ENCODE assay signal across 8 cellular contexts in genomic region chr20:31514154-31515071, GRCh38. TPM values are rescaled to one million over a fixed set of nuclear protein-coding genes. Genes with fewer than 3 reads are reported as not detected.
DNase-seq lines count a peak whose midpoint lies in the region; ATAC-seq and TF ChIP-seq lines count a peak whose summit lies in the region.

Gene HM13 (plus strand): TSS chr20:31514442. CDS start chr20:31514552, 110 bp downstream.

- peak within 1 kb of the TSS; percentile 86 for H4K91ac ChIP-seq in IMR-90 (ENCODE audit: insufficient read depth, low read depth, low read length)

- H3K27ac ChIP-seq in IMR-90 (ENCODE audit: insufficient read depth, low read length) (peak within 1 kb of the TSS; percentile 92), muscle layer of duodenum (ENCODE audit: low read length) (peak within 1 kb of the TSS; percentile 86)

- dilution Hi-C loops in IMR-90 (cut with HindIII; ENCODE audit: low sequenced_read_pairs, unreplicated experiment), result no loop called here

- DNase-seq in DMS153 (lab: John Stamatoyannopoulos, UW) (peak; percentile 87), IMR-90 (peak; percentile 94), OCI-M2 (lab: John Stamatoyannopoulos, UW; ENCODE audit: unreplicated experiment) (peak; percentile 73)
- peak; percentile 92 for DNase-seq in activated T-cell treated with anti-CD3 and anti-CD28 coated beads, Interleukin-2, amount 50 U/mL, for 24 hours
- peak; percentile 80 to 84 for DNase-seq in stimulated activated CD8-positive, alpha-beta memory T cell treated with anti-CD3 and anti-CD28 coated beads, Interleukin-7, amount 100 ng/mL, for 4 hours (ENCODE audit: low read depth in 2 of 2)

- H3K9me3 ChIP-seq in IMR-90 (ENCODE audit: control insufficient read depth, insufficient read depth, low read length) (no peaks in the 10 kb centered on the region), muscle layer of duodenum (ENCODE audit: control insufficient read depth in 1 of 2, low read length in 2 of 2) (no peaks in the 10 kb centered on the region)

- BruUV-seq in IMR-90 (replicated peaks; lab: Mats Ljungman, UMichigan), result no TSS peak

- H3K79me1 ChIP-seq in IMR-90 (ENCODE audit: low read depth in 1 of 2, low read length in 2 of 2), result peaks cover 13 to 44% of the 10 kb centered on the region in 2 experiments

- no peak within 1 kb of the TSS for H2BK20ac ChIP-seq in IMR-90 (ENCODE audit: low read depth, low read length)

- peaks cover 38% of the 10 kb centered on the region for H4K20me1 ChIP-seq in IMR-90 (ENCODE audit: insufficient read depth, low read length)

- peak within 1 kb of the TSS; percentile 100 for H2AFZ ChIP-seq in IMR-90 (replicated peaks; ENCODE audit: low read length, poor library complexity)

- H3K9ac ChIP-seq in IMR-90 (ENCODE audit: low read depth, low read length), result peak within 1 kb of the TSS; percentile 90

- intact Hi-C loops in IMR-90 (cut with micrococcal nuclease), result loop anchor here (1.0 kb wide), 1 partner anchor 99 kb away; no protein-coding TSS in a partner anchor

- peak; percentile 99 for TF ChIP-seq CTCF in IMR-90 (conservative IDR thresholded peaks at IDR 0.05; ENCODE audit: low read depth, low read length)

- H3K4me1 Mint-ChIP-seq in activated T-cell treated with anti-CD3 and anti-CD28 coated beads, Interleukin-2, amount 50 U/mL, for 24 hours (ENCODE audit: low read depth), result peaks cover 11% of the 10 kb centered on the region

- H3K18ac ChIP-seq in IMR-90 (ENCODE audit: low read depth, low read length), result 0 out of 2 replicates have a peak within 1 kb of the TSS, but pooled peaks have one; percentile 15

- peak within 1 kb of the TSS; percentile 84 for H2BK5ac ChIP-seq in IMR-90 (ENCODE audit: low read depth, low read length, poor library complexity, severe bottlenecking)

- peaks cover 8% of the 10 kb centered on the region for H3K36me3 ChIP-seq in IMR-90 (ENCODE audit: control insufficient read depth, insufficient read depth, low read length)
- no peaks in the 10 kb centered on the region for H3K36me3 ChIP-seq in muscle layer of duodenum (ENCODE audit: control insufficient read depth in 1 of 2, insufficient read depth in 2 of 2, low read length in 2 of 2)

- H2AK5ac ChIP-seq in IMR-90 (ENCODE audit: low read depth, low read length), result peak within 1 kb of the TSS; percentile 83

- peak; percentile 90 for TF ChIP-seq POLR2A in IMR-90 (IDR thresholded peaks at IDR 0.05; ENCODE audit: low read depth, low read length)

- H3K4me3 Mint-ChIP-seq in activated T-cell treated with anti-CD3 and anti-CD28 coated beads, Interleukin-2, amount 50 U/mL, for 24 hours, result no peak within 1 kb of the TSS

- H2BK120ac ChIP-seq in IMR-90 (ENCODE audit: low read depth, low read length), result peak within 1 kb of the TSS; percentile 66

- H3K27me3 ChIP-seq in IMR-90 (ENCODE audit: control insufficient read depth, insufficient read depth, low read length) (no peaks in the 10 kb centered on the region), muscle layer of duodenum (ENCODE audit: low read depth, low read length) (no peaks in the 10 kb centered on the region)

- POLR2A ChIA-PET in IMR-90 (lab: Charles Lee; ENCODE audit: unreplicated experiment), result no interaction called here

- no peaks in the 10 kb centered on the region for H3K9me3 Mint-ChIP-seq in activated T-cell treated with anti-CD3 and anti-CD28 coated beads, Interleukin-2, amount 50 U/mL, for 24 hours

- H3K56ac ChIP-seq in IMR-90 (ENCODE audit: extremely low read depth, insufficient read depth, low read length), result peak within 1 kb of the TSS; percentile 79

- H3K4me2 ChIP-seq in IMR-90 (ENCODE audit: low read depth, low read length), result peak within 1 kb of the TSS; percentile 97

- in situ Hi-C loops in IMR-90 (cut with MboI; ENCODE audit: low sequenced_read_pairs), result no loop called here

- H3K4me1 ChIP-seq in IMR-90 (ENCODE audit: control insufficient read depth, insufficient read depth, low read length) (peaks cover 19% of the 10 kb centered on the region), muscle layer of duodenum (ENCODE audit: control insufficient read depth in 1 of 2, insufficient read depth in 2 of 2, low read length in 2 of 2) (peaks cover 22 to 31% of the 10 kb centered on the region in 2 donors)

- peak within 1 kb of the TSS; percentile 98 for H2AK9ac ChIP-seq in IMR-90 (replicated peaks; ENCODE audit: low read depth, low read length, poor library complexity)

- H3K23ac ChIP-seq in IMR-90 (ENCODE audit: low read depth, low read length), result peak within 1 kb of the TSS; percentile 94

- no peak within 1 kb of the TSS for H2BK15ac ChIP-seq in IMR-90 (ENCODE audit: low read depth, low read length)

- H4K8ac ChIP-seq in IMR-90 (ENCODE audit: low read depth in 2 of 2, low read length in 2 of 2), result peak within 1 kb of the TSS; percentile 34 to 89; a peak in 3 of 4 replicates

- peak within 1 kb of the TSS; percentile 93 for H3K4ac ChIP-seq in IMR-90 (ENCODE audit: low read depth, low read length)

- H4K5ac ChIP-seq in IMR-90 (ENCODE audit: low read depth, low read length), result peak within 1 kb of the TSS; percentile 46

- H3K4me3 ChIP-seq in IMR-90 (ENCODE audit: insufficient read depth, low read depth, low read length), result peak within 1 kb of the TSS; percentile 84
- peak within 1 kb of the TSS; percentile 90 to 97 for H3K4me3 ChIP-seq in muscle layer of duodenum (ENCODE audit: low read depth in 1 of 2, low read length in 2 of 2)

- peaks cover 7% of the 10 kb centered on the region for H3K36me3 Mint-ChIP-seq in activated T-cell treated with anti-CD3 and anti-CD28 coated beads, Interleukin-2, amount 50 U/mL, for 24 hours (ENCODE audit: low read depth)

- H3K27ac Mint-ChIP-seq in activated T-cell treated with anti-CD3 and anti-CD28 coated beads, Interleukin-2, amount 50 U/mL, for 24 hours, result peak within 1 kb of the TSS; percentile 72

- CTCF ChIA-PET in IMR-90 (lab: Yijun Ruan, JAX), result interaction anchor here (0.6 kb wide), 2 partner anchors 33 to 56 kb away, joined by 3 to 5 read pairs; a partner anchor contains a TSS

- peak within 1 kb of the TSS; percentile 96 for H3K14ac ChIP-seq in IMR-90 (replicated peaks; ENCODE audit: low read depth, low read length)

- no peaks in the 10 kb centered on the region for H3K27me3 Mint-ChIP-seq in activated T-cell treated with anti-CD3 and anti-CD28 coated beads, Interleukin-2, amount 50 U/mL, for 24 hours

- ATAC-seq in GM21526 (IDR thresholded peaks at IDR 0.05; ENCODE audit: low FRiP score, unreplicated experiment) (peak; percentile 82), IMR-90 (ENCODE audit: low read depth) (peak; percentile 81), esophagus mucosa (peak; percentile 94)

- H3K9me1 ChIP-seq in IMR-90 (ENCODE audit: insufficient read depth, low read length), result peaks cover 28% of the 10 kb centered on the region

- TF ChIP-seq RAD21 in IMR-90 (IDR thresholded peaks at IDR 0.05; ENCODE audit: low read length), result no peak

- WGBS in IMR-90 (ENCODE audit: extremely low coverage in 2 of 2, insufficient read length in 1 of 2), 2 experiments, result 1% methylated on average over 34 of the region's 86 CpGs; no CpG with 5 or more reads in 1 of the 2 experiments

TF ChIP-seq in IMR-90, 13 proteins besides CTCF, POLR2A, EP300 and RAD21:
- peak; percentile 94 for TF ChIP-seq MXI1 (IDR thresholded peaks at IDR 0.05; ENCODE audit: borderline replicate concordance, low read depth, low read length)
- TF ChIP-seq BHLHE40 (IDR thresholded peaks at IDR 0.05; ENCODE audit: low read depth, low read length), result peak; percentile 72
- 0 out of 2 replicates have a peak, but pooled peaks have one; percentile 23 for TF ChIP-seq USF2 (IDR thresholded peaks at IDR 0.05; ENCODE audit: low read depth, low read length)
- TF ChIP-seq CHD1 (IDR thresholded peaks at IDR 0.05; ENCODE audit: low read depth, low read length), result no peak
- TF ChIP-seq RFX5 (IDR thresholded peaks at IDR 0.05; ENCODE audit: low read depth, low read length), result 0 out of 2 replicates have a peak, but pooled peaks have one; percentile 6
- TF ChIP-seq ELK1 (IDR thresholded peaks at IDR 0.05; ENCODE audit: borderline replicate concordance, low read depth, low read length), result no peak
- no peak for TF ChIP-seq RCOR1 (IDR thresholded peaks at IDR 0.05; ENCODE audit: insufficient replicate concordance, low read length)
- no peak for TF ChIP-seq FOS (IDR thresholded peaks at IDR 0.05; ENCODE audit: low read depth, low read length)
- TF ChIP-seq CEBPB (IDR thresholded peaks at IDR 0.05; ENCODE audit: low read depth, low read length), result no peak
- TF ChIP-seq MAFK (IDR thresholded peaks at IDR 0.05; ENCODE audit: low read depth, low read length), result no peak
- TF ChIP-seq NFE2L2 (IDR thresholded peaks at IDR 0.05; ENCODE audit: low read depth, low read length), result no peak
- TF ChIP-seq SMC3 (IDR thresholded peaks at IDR 0.05; ENCODE audit: low read depth, low read length), result peak; percentile 35
- peak; percentile 87; the same call in 1 of the 2 replicates for TF ChIP-seq MAZ (IDR thresholded peaks at IDR 0.05; ENCODE audit: borderline replicate concordance, low read depth, low read length)

RNA-seq across cellular contexts. Expression of gene HM13, which starts in this region (rescaled TPM):
- total RNA-seq in IMR-90 (2012; rRNA removed) (46.7 and 53.2 TPM in 2 replicates), esophagus mucosa (232 TPM)
- polyA plus RNA-seq in IMR-90 (2012; rRNA removed), result 203 and 207 TPM in 2 replicates
- 159 and 176 TPM in 2 replicates for polyA plus RNA-seq in IMR-90 (2012; cell fraction: cytosol; rRNA removed)
- polyA plus RNA-seq in IMR-90 (2012; cell fraction: nucleus; rRNA removed; ENCODE audit: low replicate concordance), result 138 and 153 TPM in 2 replicates

Comparison
In these comparisons a context has a peak if more than half of its experiments do, and no peak if none do; other contexts are left out.
1. Peak in every context shown above with its lines: DNase-seq, ATAC-seq, H3K4me3 ChIP-seq and H3K27ac ChIP-seq.